In the genomic region with DNA sequence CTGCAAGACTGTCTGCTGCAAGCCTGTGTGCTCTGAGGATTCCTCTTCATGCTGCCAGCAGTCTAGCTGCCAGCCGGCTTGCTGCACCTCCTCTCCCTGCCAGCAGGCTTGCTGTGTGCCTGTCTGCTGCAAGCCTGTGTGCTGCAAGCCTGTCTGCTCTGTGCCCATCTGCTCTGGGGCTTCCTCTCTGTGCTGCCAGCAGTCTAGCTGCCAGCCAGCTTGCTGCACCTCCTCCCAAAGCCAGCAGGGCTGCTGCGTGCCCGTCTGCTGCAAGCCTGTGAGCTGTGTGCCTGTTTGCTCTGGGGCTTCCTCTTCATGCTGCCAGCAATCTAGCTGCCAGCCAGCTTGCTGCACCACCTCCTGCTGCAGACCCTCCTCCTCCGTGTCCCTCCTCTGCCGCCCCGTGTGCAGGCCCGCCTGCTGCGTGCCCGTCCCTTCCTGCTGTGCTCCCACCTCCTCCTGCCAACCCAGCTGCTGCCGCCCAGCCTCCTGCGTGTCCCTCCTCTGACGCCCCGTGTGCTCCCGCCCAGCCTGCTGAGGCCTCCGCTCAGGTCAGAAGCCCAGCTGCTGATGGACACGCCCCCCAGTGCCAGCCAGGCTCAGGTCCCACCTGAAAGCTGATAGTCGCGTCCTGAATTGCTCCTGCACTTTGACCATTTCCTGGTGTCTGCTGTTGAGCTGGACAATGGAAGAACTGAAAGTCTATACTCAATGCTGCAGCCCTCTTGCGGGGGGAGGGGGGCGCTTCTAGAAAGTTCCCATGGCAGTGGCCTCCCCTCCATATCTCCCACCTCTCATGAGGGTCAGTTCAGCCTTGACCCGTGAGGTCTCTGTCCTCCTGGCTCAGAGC, we compare ENCODE assay signal across 2 cellular contexts.
TF ChIP-seq lines count a peak whose summit lies in the region.

No MANE protein-coding gene starts in this region.

TF ChIP-seq in GM23338, 12 proteins besides CTCF, POLR2A, EP300 and RAD21 (continued from another document):
- TF ChIP-seq, protein P1, sequence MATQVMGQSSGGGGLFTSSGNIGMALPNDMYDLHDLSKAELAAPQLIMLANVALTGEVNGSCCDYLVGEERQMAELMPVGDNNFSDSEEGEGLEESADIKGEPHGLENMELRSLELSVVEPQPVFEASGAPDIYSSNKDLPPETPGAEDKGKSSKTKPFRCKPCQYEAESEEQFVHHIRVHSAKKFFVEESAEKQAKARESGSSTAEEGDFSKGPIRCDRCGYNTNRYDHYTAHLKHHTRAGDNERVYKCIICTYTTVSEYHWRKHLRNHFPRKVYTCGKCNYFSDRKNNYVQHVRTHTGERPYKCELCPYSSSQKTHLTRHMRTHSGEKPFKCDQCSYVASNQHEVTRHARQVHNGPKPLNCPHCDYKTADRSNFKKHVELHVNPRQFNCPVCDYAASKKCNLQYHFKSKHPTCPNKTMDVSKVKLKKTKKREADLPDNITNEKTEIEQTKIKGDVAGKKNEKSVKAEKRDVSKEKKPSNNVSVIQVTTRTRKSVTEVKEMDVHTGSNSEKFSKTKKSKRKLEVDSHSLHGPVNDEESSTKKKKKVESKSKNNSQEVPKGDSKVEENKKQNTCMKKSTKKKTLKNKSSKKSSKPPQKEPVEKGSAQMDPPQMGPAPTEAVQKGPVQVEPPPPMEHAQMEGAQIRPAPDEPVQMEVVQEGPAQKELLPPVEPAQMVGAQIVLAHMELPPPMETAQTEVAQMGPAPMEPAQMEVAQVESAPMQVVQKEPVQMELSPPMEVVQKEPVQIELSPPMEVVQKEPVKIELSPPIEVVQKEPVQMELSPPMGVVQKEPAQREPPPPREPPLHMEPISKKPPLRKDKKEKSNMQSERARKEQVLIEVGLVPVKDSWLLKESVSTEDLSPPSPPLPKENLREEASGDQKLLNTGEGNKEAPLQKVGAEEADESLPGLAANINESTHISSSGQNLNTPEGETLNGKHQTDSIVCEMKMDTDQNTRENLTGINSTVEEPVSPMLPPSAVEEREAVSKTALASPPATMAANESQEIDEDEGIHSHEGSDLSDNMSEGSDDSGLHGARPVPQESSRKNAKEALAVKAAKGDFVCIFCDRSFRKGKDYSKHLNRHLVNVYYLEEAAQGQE (IDR thresholded peaks at IDR 0.05; ENCODE audit: unreplicated experiment) = no peak
- TF ChIP-seq EZH2 (IDR thresholded peaks at IDR 0.05; ENCODE audit: low read depth, unreplicated experiment) = no peak
- TF ChIP-seq STAT1 (IDR thresholded peaks at IDR 0.05; ENCODE audit: unreplicated experiment) = no peak
TF ChIP-seq in GM23338: peak in this region for 0.

TF ChIP-seq in HepG2, 621 proteins besides CTCF, POLR2A, EP300 and RAD21 (continued from another document and continues in another):
- TF ChIP-seq ISL2 (CRISPR knock-in tag; IDR thresholded peaks at IDR 0.05) = 0 out of 2 replicates have a peak, but pooled peaks have one; percentile 51
- TF ChIP-seq MED1 (CRISPR knock-in tag; IDR thresholded peaks at IDR 0.05) = peak; percentile 75
- TF ChIP-seq, protein P2, sequence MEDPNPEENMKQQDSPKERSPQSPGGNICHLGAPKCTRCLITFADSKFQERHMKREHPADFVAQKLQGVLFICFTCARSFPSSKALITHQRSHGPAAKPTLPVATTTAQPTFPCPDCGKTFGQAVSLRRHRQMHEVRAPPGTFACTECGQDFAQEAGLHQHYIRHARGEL (CRISPR knock-in tag; IDR thresholded peaks at IDR 0.05) = no peak
- peak; percentile 31; the same call in 1 of the 2 replicates for TF ChIP-seq CEBPG (CRISPR knock-in tag; IDR thresholded peaks at IDR 0.05)
- no peak for TF ChIP-seq ZSCAN25 (CRISPR knock-in tag; IDR thresholded peaks at IDR 0.05)
- TF ChIP-seq, protein P3, sequence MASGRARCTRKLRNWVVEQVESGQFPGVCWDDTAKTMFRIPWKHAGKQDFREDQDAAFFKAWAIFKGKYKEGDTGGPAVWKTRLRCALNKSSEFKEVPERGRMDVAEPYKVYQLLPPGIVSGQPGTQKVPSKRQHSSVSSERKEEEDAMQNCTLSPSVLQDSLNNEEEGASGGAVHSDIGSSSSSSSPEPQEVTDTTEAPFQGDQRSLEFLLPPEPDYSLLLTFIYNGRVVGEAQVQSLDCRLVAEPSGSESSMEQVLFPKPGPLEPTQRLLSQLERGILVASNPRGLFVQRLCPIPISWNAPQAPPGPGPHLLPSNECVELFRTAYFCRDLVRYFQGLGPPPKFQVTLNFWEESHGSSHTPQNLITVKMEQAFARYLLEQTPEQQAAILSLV (CRISPR knock-in tag; IDR thresholded peaks at IDR 0.05; ENCODE audit: borderline replicate concordance) = no peak
- TF ChIP-seq ZNF558 (CRISPR knock-in tag; IDR thresholded peaks at IDR 0.05; ENCODE audit: borderline replicate concordance) = no peak
- TF ChIP-seq, protein P4, sequence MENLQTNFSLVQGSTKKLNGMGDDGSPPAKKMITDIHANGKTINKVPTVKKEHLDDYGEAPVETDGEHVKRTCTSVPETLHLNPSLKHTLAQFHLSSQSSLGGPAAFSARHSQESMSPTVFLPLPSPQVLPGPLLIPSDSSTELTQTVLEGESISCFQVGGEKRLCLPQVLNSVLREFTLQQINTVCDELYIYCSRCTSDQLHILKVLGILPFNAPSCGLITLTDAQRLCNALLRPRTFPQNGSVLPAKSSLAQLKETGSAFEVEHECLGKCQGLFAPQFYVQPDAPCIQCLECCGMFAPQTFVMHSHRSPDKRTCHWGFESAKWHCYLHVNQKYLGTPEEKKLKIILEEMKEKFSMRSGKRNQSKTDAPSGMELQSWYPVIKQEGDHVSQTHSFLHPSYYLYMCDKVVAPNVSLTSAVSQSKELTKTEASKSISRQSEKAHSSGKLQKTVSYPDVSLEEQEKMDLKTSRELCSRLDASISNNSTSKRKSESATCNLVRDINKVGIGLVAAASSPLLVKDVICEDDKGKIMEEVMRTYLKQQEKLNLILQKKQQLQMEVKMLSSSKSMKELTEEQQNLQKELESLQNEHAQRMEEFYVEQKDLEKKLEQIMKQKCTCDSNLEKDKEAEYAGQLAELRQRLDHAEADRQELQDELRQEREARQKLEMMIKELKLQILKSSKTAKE (CRISPR knock-in tag; IDR thresholded peaks at IDR 0.05; ENCODE audit: borderline replicate concordance) = peak; percentile 45; the same call in 1 of the 2 replicates
- peak; percentile 85 for TF ChIP-seq ADNP (CRISPR knock-in tag; IDR thresholded peaks at IDR 0.05)
- no peak for TF ChIP-seq FOSL1 (CRISPR knock-in tag; IDR thresholded peaks at IDR 0.05; ENCODE audit: borderline replicate concordance)
- TF ChIP-seq ZSCAN20 (CRISPR knock-in tag; IDR thresholded peaks at IDR 0.05; ENCODE audit: borderline replicate concordance) = no peak
- TF ChIP-seq YEATS2 (CRISPR knock-in tag; IDR thresholded peaks at IDR 0.05; ENCODE audit: borderline replicate concordance) = no peak
- TF ChIP-seq RCOR2 (CRISPR knock-in tag; IDR thresholded peaks at IDR 0.05) = 0 out of 2 replicates have a peak, but pooled peaks have one; percentile 43
- TF ChIP-seq ZSCAN12 (CRISPR knock-in tag; IDR thresholded peaks at IDR 0.05) = no peak
- TF ChIP-seq ZNF709 (CRISPR knock-in tag; IDR thresholded peaks at IDR 0.05) = 0 out of 2 replicates have a peak, but pooled peaks have one; percentile 29
- TF ChIP-seq, protein P5, sequence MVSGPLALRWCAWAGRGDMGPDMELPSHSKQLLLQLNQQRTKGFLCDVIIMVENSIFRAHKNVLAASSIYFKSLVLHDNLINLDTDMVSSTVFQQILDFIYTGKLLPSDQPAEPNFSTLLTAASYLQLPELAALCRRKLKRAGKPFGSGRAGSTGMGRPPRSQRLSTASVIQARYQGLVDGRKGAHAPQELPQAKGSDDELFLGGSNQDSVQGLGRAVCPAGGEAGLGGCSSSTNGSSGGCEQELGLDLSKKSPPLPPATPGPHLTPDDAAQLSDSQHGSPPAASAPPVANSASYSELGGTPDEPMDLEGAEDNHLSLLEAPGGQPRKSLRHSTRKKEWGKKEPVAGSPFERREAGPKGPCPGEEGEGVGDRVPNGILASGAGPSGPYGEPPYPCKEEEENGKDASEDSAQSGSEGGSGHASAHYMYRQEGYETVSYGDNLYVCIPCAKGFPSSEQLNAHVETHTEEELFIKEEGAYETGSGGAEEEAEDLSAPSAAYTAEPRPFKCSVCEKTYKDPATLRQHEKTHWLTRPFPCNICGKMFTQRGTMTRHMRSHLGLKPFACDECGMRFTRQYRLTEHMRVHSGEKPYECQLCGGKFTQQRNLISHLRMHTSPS (CRISPR knock-in tag; IDR thresholded peaks at IDR 0.05; ENCODE audit: low read depth) = peak; percentile 94
- 0 out of 2 replicates have a peak, but pooled peaks have one; percentile 60 for TF ChIP-seq ZNF547 (CRISPR knock-in tag; IDR thresholded peaks at IDR 0.05)
- peak; percentile 63; the same call in 1 of the 2 replicates for TF ChIP-seq ZNF501 (CRISPR knock-in tag; IDR thresholded peaks at IDR 0.05)
- TF ChIP-seq, protein P6, sequence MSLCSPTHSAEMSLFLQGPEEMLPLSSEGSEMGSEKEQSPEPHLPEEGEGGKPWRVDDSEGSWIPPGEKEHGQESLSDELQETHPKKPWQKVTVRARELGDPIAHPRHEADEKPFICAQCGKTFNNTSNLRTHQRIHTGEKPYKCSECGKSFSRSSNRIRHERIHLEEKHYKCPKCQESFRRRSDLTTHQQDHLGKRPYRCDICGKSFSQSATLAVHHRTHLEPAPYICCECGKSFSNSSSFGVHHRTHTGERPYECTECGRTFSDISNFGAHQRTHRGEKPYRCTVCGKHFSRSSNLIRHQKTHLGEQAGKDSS (CRISPR knock-in tag; IDR thresholded peaks at IDR 0.05; ENCODE audit: borderline replicate concordance, low read depth) = no peak
- peak; percentile 47; the same call in 1 of the 2 replicates for TF ChIP-seq KDM1A (CRISPR knock-in tag; IDR thresholded peaks at IDR 0.05)
- peak; percentile 78; the same call in 1 of the 2 replicates for TF ChIP-seq SP5 (CRISPR knock-in tag; IDR thresholded peaks at IDR 0.05; ENCODE audit: borderline replicate concordance, low read depth)
- peak; percentile 43 for TF ChIP-seq HNRNPLL (IDR thresholded peaks at IDR 0.05; ENCODE audit: low read depth, low read length, poor library complexity, severe bottlenecking)
- no peak for TF ChIP-seq ZNF383 (CRISPR knock-in tag; IDR thresholded peaks at IDR 0.05; ENCODE audit: borderline replicate concordance)
- TF ChIP-seq, protein P7, sequence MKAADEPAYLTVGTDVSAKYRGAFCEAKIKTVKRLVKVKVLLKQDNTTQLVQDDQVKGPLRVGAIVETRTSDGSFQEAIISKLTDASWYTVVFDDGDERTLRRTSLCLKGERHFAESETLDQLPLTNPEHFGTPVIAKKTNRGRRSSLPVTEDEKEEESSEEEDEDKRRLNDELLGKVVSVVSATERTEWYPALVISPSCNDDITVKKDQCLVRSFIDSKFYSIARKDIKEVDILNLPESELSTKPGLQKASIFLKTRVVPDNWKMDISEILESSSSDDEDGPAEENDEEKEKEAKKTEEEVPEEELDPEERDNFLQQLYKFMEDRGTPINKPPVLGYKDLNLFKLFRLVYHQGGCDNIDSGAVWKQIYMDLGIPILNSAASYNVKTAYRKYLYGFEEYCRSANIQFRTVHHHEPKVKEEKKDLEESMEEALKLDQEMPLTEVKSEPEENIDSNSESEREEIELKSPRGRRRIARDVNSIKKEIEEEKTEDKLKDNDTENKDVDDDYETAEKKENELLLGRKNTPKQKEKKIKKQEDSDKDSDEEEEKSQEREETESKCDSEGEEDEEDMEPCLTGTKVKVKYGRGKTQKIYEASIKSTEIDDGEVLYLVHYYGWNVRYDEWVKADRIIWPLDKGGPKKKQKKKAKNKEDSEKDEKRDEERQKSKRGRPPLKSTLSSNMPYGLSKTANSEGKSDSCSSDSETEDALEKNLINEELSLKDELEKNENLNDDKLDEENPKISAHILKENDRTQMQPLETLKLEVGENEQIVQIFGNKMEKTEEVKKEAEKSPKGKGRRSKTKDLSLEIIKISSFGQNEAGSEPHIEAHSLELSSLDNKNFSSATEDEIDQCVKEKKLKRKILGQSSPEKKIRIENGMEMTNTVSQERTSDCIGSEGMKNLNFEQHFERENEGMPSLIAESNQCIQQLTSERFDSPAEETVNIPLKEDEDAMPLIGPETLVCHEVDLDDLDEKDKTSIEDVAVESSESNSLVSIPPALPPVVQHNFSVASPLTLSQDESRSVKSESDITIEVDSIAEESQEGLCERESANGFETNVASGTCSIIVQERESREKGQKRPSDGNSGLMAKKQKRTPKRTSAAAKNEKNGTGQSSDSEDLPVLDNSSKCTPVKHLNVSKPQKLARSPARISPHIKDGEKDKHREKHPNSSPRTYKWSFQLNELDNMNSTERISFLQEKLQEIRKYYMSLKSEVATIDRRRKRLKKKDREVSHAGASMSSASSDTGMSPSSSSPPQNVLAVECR (CRISPR knock-in tag; IDR thresholded peaks at IDR 0.05; ENCODE audit: borderline replicate concordance) = peak; percentile 52; the same call in 1 of the 2 replicates
- TF ChIP-seq, protein P8, sequence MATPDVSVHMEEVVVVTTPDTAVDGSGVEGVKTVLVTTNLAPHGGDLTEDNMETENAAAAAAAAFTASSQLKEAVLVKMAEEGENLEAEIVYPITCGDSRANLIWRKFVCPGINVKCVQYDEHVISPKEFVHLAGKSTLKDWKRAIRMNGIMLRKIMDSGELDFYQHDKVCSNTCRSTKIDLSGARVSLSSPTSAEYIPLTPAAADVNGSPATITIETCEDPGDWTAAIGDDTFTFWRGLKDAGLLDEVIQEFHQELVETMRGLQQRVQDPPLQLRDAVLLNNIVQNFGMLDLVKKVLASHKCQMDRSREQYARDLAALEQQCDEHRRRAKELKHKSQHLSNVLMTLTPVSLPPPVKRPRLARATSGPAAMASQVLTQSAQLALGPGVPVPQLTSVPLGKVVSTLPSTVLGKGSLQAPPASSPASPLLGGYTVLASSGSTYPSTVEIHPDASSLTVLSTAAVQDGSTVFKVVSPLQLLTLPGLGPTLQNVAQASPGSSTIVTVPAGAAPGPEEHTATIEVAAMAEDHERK (CRISPR knock-in tag; IDR thresholded peaks at IDR 0.05; ENCODE audit: low read depth) = no peak
- TF ChIP-seq, protein P9, sequence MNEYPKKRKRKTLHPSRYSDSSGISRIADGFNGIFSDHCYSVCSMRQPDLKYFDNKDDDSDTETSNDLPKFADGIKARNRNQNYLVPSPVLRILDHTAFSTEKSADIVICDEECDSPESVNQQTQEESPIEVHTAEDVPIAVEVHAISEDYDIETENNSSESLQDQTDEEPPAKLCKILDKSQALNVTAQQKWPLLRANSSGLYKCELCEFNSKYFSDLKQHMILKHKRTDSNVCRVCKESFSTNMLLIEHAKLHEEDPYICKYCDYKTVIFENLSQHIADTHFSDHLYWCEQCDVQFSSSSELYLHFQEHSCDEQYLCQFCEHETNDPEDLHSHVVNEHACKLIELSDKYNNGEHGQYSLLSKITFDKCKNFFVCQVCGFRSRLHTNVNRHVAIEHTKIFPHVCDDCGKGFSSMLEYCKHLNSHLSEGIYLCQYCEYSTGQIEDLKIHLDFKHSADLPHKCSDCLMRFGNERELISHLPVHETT (CRISPR knock-in tag; conservative IDR thresholded peaks at IDR 0.05) = no peak
- TF ChIP-seq ZKSCAN1 (IDR thresholded peaks at IDR 0.05; ENCODE audit: low read length) = no peak
- TF ChIP-seq TCF7 (IDR thresholded peaks at IDR 0.05; ENCODE audit: low read depth) = no peak
- TF ChIP-seq BRD4 (CRISPR knock-in tag; IDR thresholded peaks at IDR 0.05) = peak; percentile 33; the same call in 1 of the 2 replicates
- TF ChIP-seq SOX6 (IDR thresholded peaks at IDR 0.05) = no peak
- TF ChIP-seq SOX6 (CRISPR knock-in tag; IDR thresholded peaks at IDR 0.05) = peak; percentile 84
- 0 out of 2 replicates have a peak, but pooled peaks have one; percentile 34 for TF ChIP-seq ZNF567 (CRISPR knock-in tag; IDR thresholded peaks at IDR 0.05; ENCODE audit: borderline replicate concordance)
- peak; percentile 97 for TF ChIP-seq ZNF292 (CRISPR knock-in tag; IDR thresholded peaks at IDR 0.05; ENCODE audit: borderline replicate concordance, low read depth)
- TF ChIP-seq ZNF768 (CRISPR knock-in tag; IDR thresholded peaks at IDR 0.05) = 0 out of 2 replicates have a peak, but pooled peaks have one; percentile 35
- TF ChIP-seq TOPORS (CRISPR knock-in tag; IDR thresholded peaks at IDR 0.05) = peak; percentile 38; the same call in 1 of the 2 replicates
- peak; percentile 100 for TF ChIP-seq ZNF317 (CRISPR knock-in tag; IDR thresholded peaks at IDR 0.05)
- TF ChIP-seq ZNF431 (CRISPR knock-in tag; IDR thresholded peaks at IDR 0.05; ENCODE audit: borderline replicate concordance, low read depth) = no peak; the same call in 1 of the 2 replicates
- TF ChIP-seq ZNF563 (CRISPR knock-in tag; IDR thresholded peaks at IDR 0.05) = 0 out of 2 replicates have a peak, but pooled peaks have one; percentile 12
